In the genomic region with DNA sequence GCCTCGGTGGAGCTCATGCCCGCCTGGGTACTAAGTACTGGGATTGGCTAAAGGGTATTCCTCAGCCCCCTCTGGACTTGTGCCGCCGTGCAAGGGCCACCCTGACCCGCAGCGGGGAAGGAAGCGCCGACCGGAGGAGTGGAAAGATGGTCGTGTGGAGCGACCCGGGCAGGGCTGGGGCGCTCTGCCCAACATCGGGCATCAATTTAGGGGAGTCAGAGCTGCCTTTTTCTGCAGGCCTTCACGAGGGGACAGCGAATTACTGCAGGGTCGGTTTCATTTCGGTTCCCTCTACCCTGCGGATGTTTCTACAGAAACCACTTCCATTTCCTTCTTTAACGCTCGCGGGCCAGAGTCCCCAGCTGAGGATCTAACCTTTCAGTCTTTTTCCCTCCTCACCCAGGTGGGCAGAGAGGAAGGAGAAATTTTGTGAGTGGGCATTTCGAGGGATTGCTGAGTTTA, we compare ENCODE assay signal across 8 cellular contexts. TPM values are rescaled to one million over a fixed set of nuclear protein-coding genes. Genes with fewer than 3 reads are reported as not detected.
DNase-seq lines count a peak whose midpoint lies in the region; ATAC-seq, FAIRE-seq and TF ChIP-seq lines count a peak whose summit lies in the region.

No MANE protein-coding gene starts in this region.

- TF ChIP-seq CTCF in AG09309 (IDR thresholded peaks at IDR 0.05; ENCODE audit: control insufficient read depth, insufficient read depth, low read depth, low read length, missing control alignments) (no peak), keratinocyte (optimal IDR thresholded peaks at IDR 0.05 in 1 of 3, IDR thresholded peaks at IDR 0.05 in 1 of 3, conservative IDR thresholded peaks at IDR 0.05 in 1 of 3; ENCODE audit: extremely low read depth in 1 of 3, insufficient read depth in 2 of 3, low read length in 3 of 3) (no peak)

- H3K9ac ChIP-seq in HUES64 (ENCODE audit: low read depth, low read length) (peak overlapping the region; percentile 95), keratinocyte (ENCODE audit: control insufficient read depth, extremely low read depth, insufficient read depth, low read length) (peak overlapping the region; percentile 100)

- peaks cover 23% of the 10 kb centered on the region for H3K36me3 ChIP-seq in HUES64 (ENCODE audit: insufficient read depth, low read length)
- peaks cover 2 to 3% of the 10 kb centered on the region in 2 experiments for H3K36me3 ChIP-seq in keratinocyte (ENCODE audit: control insufficient read depth in 2 of 2, extremely low read depth in 1 of 2, insufficient read depth in 2 of 2, low read length in 2 of 2)

- no peaks in the 10 kb centered on the region for H3K9me1 ChIP-seq in keratinocyte (ENCODE audit: control insufficient read depth, extremely low read depth, insufficient read depth, low read length)

- H3K4me3 ChIP-seq in AG09309 (ENCODE audit: control insufficient read depth, low read depth, low read length) (peak overlapping the region; percentile 69), HUES64 (ENCODE audit: low read length) (peak overlapping the region; percentile 86), keratinocyte (ENCODE audit: control insufficient read depth in 2 of 3, extremely low read depth in 1 of 3, insufficient read depth in 2 of 3, low read depth in 1 of 3, low read length in 3 of 3) (peak overlapping the region; percentile 66 to 87 (median 81))

- peak; percentile 17 for ATAC-seq in GM18909 (IDR thresholded peaks at IDR 0.05; ENCODE audit: poor library complexity, unreplicated experiment)

- H4K20me1 ChIP-seq in keratinocyte (ENCODE audit: control insufficient read depth, extremely low read depth, insufficient read depth, low read length): no peaks in the 10 kb centered on the region

- peak overlapping the region; percentile 94 for H2AFZ ChIP-seq in keratinocyte (ENCODE audit: control insufficient read depth, low read length)

- H3K27ac ChIP-seq in HUES64 (ENCODE audit: low read depth, low read length) (peak overlapping the region; percentile 99), adipose tissue (ENCODE audit: low read depth, low read length) (peak overlapping the region; percentile 51), keratinocyte (ENCODE audit: control insufficient read depth, insufficient read depth, low read length) (peak overlapping the region; percentile 98), substantia nigra (ENCODE audit: low read depth, low read length, poor library complexity, severe bottlenecking) (peak overlapping the region; percentile 100)

- dilution Hi-C loops in keratinocyte (cut with MboI; ENCODE audit: extremely low pct_ligation_motif_present, low sequenced_read_pairs): no loop called here

- H3K79me2 ChIP-seq in keratinocyte (ENCODE audit: control insufficient read depth, insufficient read depth, low read length): peaks cover 45% of the 10 kb centered on the region

- H3K27me3 ChIP-seq in HUES64 (ENCODE audit: insufficient read depth, low read length): no peaks in the 10 kb centered on the region
- H3K27me3 ChIP-seq in keratinocyte (ENCODE audit: control insufficient read depth, extremely low read depth, insufficient read depth, low read length): no peaks in the 10 kb centered on the region

- H3K9me3 ChIP-seq in HUES64 (ENCODE audit: insufficient read depth, low read depth, low read length): no peaks in the 10 kb centered on the region
- H3K9me3 ChIP-seq in keratinocyte (ENCODE audit: control insufficient read depth, low read depth, low read length): no peaks in the 10 kb centered on the region

- H3K4me1 ChIP-seq in HUES64 (ENCODE audit: insufficient read depth, low read length): peaks cover 13% of the 10 kb centered on the region
- peaks cover 7% of the 10 kb centered on the region for H3K4me1 ChIP-seq in keratinocyte (ENCODE audit: control insufficient read depth, extremely low read depth, insufficient read depth, low read length)

- FAIRE-seq in keratinocyte (lab: Jason Lieb, UNC): no peak

- H3K4me2 ChIP-seq in keratinocyte (ENCODE audit: control insufficient read depth, extremely low read depth, insufficient read depth, low read depth, low read length): peak overlapping the region; percentile 100

- DNase-seq in AG09309 (ENCODE audit: low read depth): no peak
- DNase-seq in keratinocyte (ENCODE audit: low read depth, low spot score): no peak
- peak in 7 of 49 donors; percentile 24 to 78 (median 56) for DNase-seq in substantia nigra (lab: John Stamatoyannopoulos, UW)
- DNase-seq in NCI-H1417 (lab: John Stamatoyannopoulos, UW): no peak
- no peak for DNase-seq in inferior parietal cortex (ENCODE audit: extremely low spot score)

- under 1% methylated on average over 22 of the region's 23 CpGs for WGBS in HUES64
- WGBS in adipose tissue, 3 donors: 0 to 1% (median 0%) methylated on average over 23 of the region's 23 CpGs

RNA-seq across cellular contexts. Expression of a gene that starts 1.0 kb away (rescaled TPM):
- 23.8 TPM for polyA plus RNA-seq in HUES64 (2013, experiment 1 of 2)
- polyA plus RNA-seq in HUES64 (2013, experiment 2 of 2): 23.6 TPM
- 10 to 100 TPM; 15.4 to 42.4 (median 28.2) TPM for polyA plus RNA-seq in adipose tissue
- 34.1 to 58.6 TPM (median 50.0 TPM) in 3 replicates for polyA plus RNA-seq in keratinocyte
- polyA plus RNA-seq in keratinocyte (2011; ENCODE audit: low read depth): 14.6 TPM
- polyA plus RNA-seq in keratinocyte (2011; cell fraction: cytosol; rRNA removed): 16.9 and 40.2 TPM in 2 replicates
- polyA plus RNA-seq in keratinocyte (2011; cell fraction: nucleus; rRNA removed): 53.8 and 56.8 TPM in 2 replicates
- polyA plus RNA-seq in keratinocyte (2012; ENCODE audit: low replicate concordance): 26.4 and 38.2 TPM in 2 replicates
- 19.8 to 48.2 TPM (median 34.6 TPM) in 3 replicates for polyA minus RNA-seq in keratinocyte
- 21.1 TPM for polyA minus RNA-seq in keratinocyte (2011; cell fraction: cytosol; rRNA and poly(A)+ RNA removed)
- 26.7 and 59.7 TPM in 2 replicates for polyA minus RNA-seq in keratinocyte (2011; cell fraction: nucleus; rRNA and poly(A)+ RNA removed)

RNA-seq across cellular contexts. Expression of a gene that starts 5.5 kb away (rescaled TPM):
- 23.9 TPM for polyA plus RNA-seq in HUES64 (2013, experiment 1 of 2)
- 25.9 TPM for polyA plus RNA-seq in HUES64 (2013, experiment 2 of 2)
- polyA plus RNA-seq in adipose tissue (10 to 100 TPM in 2 of 3 donors, 1 to 10 TPM in 1; 5.1 to 12.5 (median 10.0) TPM), keratinocyte (41.9 to 55.1 TPM (median 49.9 TPM) in 3 replicates)
- 38.7 TPM for polyA plus RNA-seq in keratinocyte (2011; ENCODE audit: low read depth)
- polyA plus RNA-seq in keratinocyte (2011; cell fraction: cytosol; rRNA removed): 19.1 and 35.6 TPM in 2 replicates
- 53.6 and 61.9 TPM in 2 replicates for polyA plus RNA-seq in keratinocyte (2011; cell fraction: nucleus; rRNA removed)
- 33.2 and 33.4 TPM in 2 replicates for polyA plus RNA-seq in keratinocyte (2012; ENCODE audit: low replicate concordance)
- polyA minus RNA-seq in keratinocyte: 89.8 to 168 TPM (median 120 TPM) in 3 replicates
- polyA minus RNA-seq in keratinocyte (2011; cell fraction: cytosol; rRNA and poly(A)+ RNA removed): 57.2 TPM
- polyA minus RNA-seq in keratinocyte (2011; cell fraction: nucleus; rRNA and poly(A)+ RNA removed): 77.2 and 148 TPM in 2 replicates
